In genomic region chr7:158151273-158151672, GRCh38 we compare ENCODE assay signal across 7 cellular contexts.
A peak's percentile ranks its signal among the peaks of the same experiment; 100 is the strongest.
DNase-seq lines count a peak whose midpoint lies in the region; TF ChIP-seq lines count a peak whose summit lies in the region.
"Not testable (repeated sequence)": the region's sequence is repeated elsewhere in the genome, so short reads cannot be mapped to it uniquely, and the experiment has no call there.

No MANE protein-coding gene starts in this region.

- H3K36me3 Mint-ChIP-seq in activated T-helper 1 cell treated with anti-CD3 and anti-CD28 coated beads, Interleukin-12 subunit alpha, Interleukin-12 subunit beta, Interleukin-2, Interleukin-4 antibody, amounts not matched to agents 30 ng/mL and 10 ng/mL and 1 ng/mL, durations not matched to agents 14 hours and 24 hours and 36 hours (ENCODE audit: low read depth); chondrocyte (ENCODE audit: low read depth): not testable (repeated sequence)

- not testable (repeated sequence) for H3K4me1 Mint-ChIP-seq in activated T-helper 1 cell treated with anti-CD3 and anti-CD28 coated beads, Interleukin-12 subunit alpha, Interleukin-12 subunit beta, Interleukin-2, Interleukin-4 antibody, amounts not matched to agents 30 ng/mL and 10 ng/mL and 1 ng/mL, durations not matched to agents 14 hours and 24 hours and 36 hours (ENCODE audit: low read depth); chondrocyte (ENCODE audit: low read depth)

- not testable (repeated sequence) for H3K4me3 Mint-ChIP-seq in activated T-helper 1 cell treated with anti-CD3 and anti-CD28 coated beads, Interleukin-12 subunit alpha, Interleukin-12 subunit beta, Interleukin-2, Interleukin-4 antibody, amounts not matched to agents 30 ng/mL and 10 ng/mL and 1 ng/mL, durations not matched to agents 14 hours and 24 hours and 36 hours; chondrocyte (ENCODE audit: unreplicated experiment)

- not testable (repeated sequence) for H3K4me1 ChIP-seq in osteoblast (ENCODE audit: insufficient read depth, low read length)

- H4K20me1 ChIP-seq in osteoblast (ENCODE audit: insufficient read depth, low read length) = not testable (repeated sequence)

- not testable (repeated sequence) for H3K4me3 ChIP-seq in H7 (ENCODE audit: insufficient read depth, low read depth, low read length); osteoblast (ENCODE audit: insufficient read depth, low read length)

- not testable (repeated sequence) for TF ChIP-seq CTCF in chondrocyte (IDR thresholded peaks at IDR 0.05); osteoblast (IDR thresholded peaks at IDR 0.05; ENCODE audit: extremely low read depth, low read depth, low read length)

- H2AFZ ChIP-seq in osteoblast (ENCODE audit: low read length) = not testable (repeated sequence)

- H3K9me3 Mint-ChIP-seq in activated T-helper 1 cell treated with anti-CD3 and anti-CD28 coated beads, Interleukin-12 subunit alpha, Interleukin-12 subunit beta, Interleukin-2, Interleukin-4 antibody, amounts not matched to agents 30 ng/mL and 10 ng/mL and 1 ng/mL, durations not matched to agents 14 hours and 24 hours and 36 hours = peaks cover 28% of the 10 kb centered on the region
- H3K9me3 Mint-ChIP-seq in chondrocyte (ENCODE audit: low read depth) = peaks cover 29% of the 10 kb centered on the region

- not testable (repeated sequence) for H3K27ac Mint-ChIP-seq in activated T-helper 1 cell treated with anti-CD3 and anti-CD28 coated beads, Interleukin-12 subunit alpha, Interleukin-12 subunit beta, Interleukin-2, Interleukin-4 antibody, amounts not matched to agents 30 ng/mL and 10 ng/mL and 1 ng/mL, durations not matched to agents 14 hours and 24 hours and 36 hours; chondrocyte (ENCODE audit: unreplicated experiment)

- H3K27me3 ChIP-seq in H7 (ENCODE audit: control insufficient read depth, insufficient read depth, low read length); osteoblast (ENCODE audit: insufficient read depth, low read length): not testable (repeated sequence)

- DNase-seq in H7 (peak; percentile 65), chondrocyte (ENCODE audit: low spot score) (peak; percentile 99), head of caudate nucleus (peak in 37 of 42 donors; percentile 17 to 87 (median 56)), osteoblast (ENCODE audit: insufficient read length, low spot score, missing footprints) (peak; percentile 86)
- DNase-seq in activated CD4-positive, alpha-beta T cell treated with anti-CD3 and anti-CD28 coated beads for 1 hour = peak; percentile 18
- peak; percentile 18 for DNase-seq in activated T-helper 1 cell treated with anti-CD3 and anti-CD28 coated beads, Interleukin-12 subunit alpha, Interleukin-12 subunit beta, Interleukin-2, Interleukin-4 antibody, amounts not matched to agents 30 ng/mL and 10 ng/mL and 1 ng/mL, durations not matched to agents 14 hours and 24 hours and 36 hours (ENCODE audit: low spot score)
- DNase-seq in stimulated activated CD4-positive, alpha-beta T cell treated with anti-CD3 and anti-CD28 coated beads, TNF-alpha, amount 100 ng/mL, for 4 hours (ENCODE audit: low read depth in 3 of 3) = peak in 2 of 3 experiments; percentile 4 to 21

- H3K79me2 ChIP-seq in osteoblast (ENCODE audit: insufficient read depth, low read length) = not testable (repeated sequence)

- not testable (repeated sequence) for H3K4me2 ChIP-seq in osteoblast (ENCODE audit: insufficient read depth, low read length)

- H3K36me3 ChIP-seq in H7 (replicated peaks; ENCODE audit: control insufficient read depth, insufficient read depth, low read length); osteoblast (ENCODE audit: insufficient read depth, low read length): not testable (repeated sequence)

- not testable (repeated sequence) for H3K27me3 Mint-ChIP-seq in activated T-helper 1 cell treated with anti-CD3 and anti-CD28 coated beads, Interleukin-12 subunit alpha, Interleukin-12 subunit beta, Interleukin-2, Interleukin-4 antibody, amounts not matched to agents 30 ng/mL and 10 ng/mL and 1 ng/mL, durations not matched to agents 14 hours and 24 hours and 36 hours (ENCODE audit: insufficient read depth); chondrocyte (ENCODE audit: low read depth)

- H3K27ac ChIP-seq in osteoblast (ENCODE audit: low read depth, low read length) = not testable (repeated sequence)

- intact Hi-C loops in activated T-helper 1 cell treated with anti-CD3 and anti-CD28 coated beads, Interleukin-12 subunit alpha, Interleukin-12 subunit beta, Interleukin-2, Interleukin-4 antibody, amounts not matched to agents 30 ng/mL and 10 ng/mL and 1 ng/mL, durations not matched to agents 14 hours and 24 hours and 36 hours (cut with micrococcal nuclease); head of caudate nucleus (cut with DNase I): not testable (repeated sequence)

- peaks cover 20% of the 10 kb centered on the region for H3K9me3 ChIP-seq in osteoblast (ENCODE audit: low read depth, low read length)

Comparison
In these comparisons a context has a peak if more than half of its experiments do, and no peak if none do; other contexts are left out.
1. DNase-seq: peak in every context shown above with its lines; median percentile 99 in chondrocyte; 86 in osteoblast; 65 in H7; 56 in head of caudate nucleus; 18 in activated CD4-positive, alpha-beta T cell treated with anti-CD3 and anti-CD28 coated beads for 1 hour; 18 in activated T-helper 1 cell treated with anti-CD3 and anti-CD28 coated beads, Interleukin-12 subunit alpha, Interleukin-12 subunit beta, Interleukin-2, Interleukin-4 antibody, amounts not matched to agents 30 ng/mL and 10 ng/mL and 1 ng/mL, durations not matched to agents 14 hours and 24 hours and 36 hours; 12 in stimulated activated CD4-positive, alpha-beta T cell treated with anti-CD3 and anti-CD28 coated beads, TNF-alpha, amount 100 ng/mL, for 4 hours.